23 cellular contexts compared by ENCODE assay signal in genomic region chr3:171932153-171932567, GRCh38.
A peak's percentile ranks its signal among the peaks of the same experiment; 100 is the strongest.
DNase-seq lines count a peak whose midpoint lies in the region; ATAC-seq and TF ChIP-seq lines count a peak whose summit lies in the region.
"Had no signal": no experiment of that assay in that cellular context is flagged by ENCODE, and none has a peak within 500 bp of the region (broad histone marks: within the 10 kb centered on the region; RNA-seq: fewer than 3 reads in every experiment).

No MANE protein-coding gene starts in this region.

- H3K27me3 ChIP-seq in HL-60 (ENCODE audit: insufficient read depth, poor library complexity, severe bottlenecking) (no peaks in the 10 kb centered on the region), hepatocyte (no peaks in the 10 kb centered on the region), skeletal muscle tissue (ENCODE audit: control insufficient read depth in 3 of 3, insufficient read depth in 3 of 3, low read length in 3 of 3) (no peaks in the 10 kb centered on the region)
- H3K27me3 ChIP-seq: ascending aorta, dorsolateral prefrontal cortex, ovary had no signal

- H3K9me3 ChIP-seq in hepatocyte (ENCODE audit: low read depth) (no peaks in the 10 kb centered on the region), skeletal muscle tissue (ENCODE audit: control insufficient read depth in 3 of 3, low read length in 3 of 3) (peaks cover 0 to 2% (median 0%) of the 10 kb centered on the region in 3 donors)
- H3K9me3 ChIP-seq: ascending aorta, ovary had no signal

- H2AFZ ChIP-seq in hepatocyte, result peak overlapping the region; percentile 45

- no peak overlapping the region; the same call in 1 of the 2 replicates for H3K4me3 ChIP-seq in HL-60 (replicated peaks; ENCODE audit: insufficient read depth, low read length)
- no peak overlapping the region for H3K4me3 ChIP-seq in hepatocyte
- peak overlapping the region in 2 of 3 donors; percentile 35 to 38 for H3K4me3 ChIP-seq in skeletal muscle tissue (ENCODE audit: low read length in 3 of 3)
- H3K4me3 ChIP-seq: ascending aorta, dorsolateral prefrontal cortex, ovary had no signal

- no peaks in the 10 kb centered on the region for H4K20me1 ChIP-seq in hepatocyte (ENCODE audit: insufficient read depth, poor library complexity, severe bottlenecking)

- no peak for ATAC-seq in GM18907 (IDR thresholded peaks at IDR 0.05; ENCODE audit: unreplicated experiment)
- ATAC-seq: activated naive CD4-positive, alpha-beta T cell treated with anti-CD3 and anti-CD28 coated beads, Interleukin-2, amount 50 U/mL, for 72 hours; activated T-helper 17 cell treated with anti-CD3 and anti-CD28 coated beads, Interleukin-2, amount 50 U/mL, for 72 hours; HCT116; naive thymus-derived CD4-positive, alpha-beta T cell; WTC11 had no signal

- peak overlapping the region; percentile 51 for H3K4me2 ChIP-seq in hepatocyte

- H3K36me3 ChIP-seq in hepatocyte (replicated peaks; ENCODE audit: insufficient read depth, low read depth) (no peaks in the 10 kb centered on the region), skeletal muscle tissue (ENCODE audit: control insufficient read depth in 3 of 3, insufficient read depth in 3 of 3, low read length in 3 of 3) (no peaks in the 10 kb centered on the region)
- H3K36me3 ChIP-seq: ascending aorta, ovary had no signal

- TF ChIP-seq CTCF in HL-60 (IDR thresholded peaks at IDR 0.05; ENCODE audit: insufficient read depth, low read length) (no peak), hepatocyte (IDR thresholded peaks at IDR 0.05; ENCODE audit: poor library complexity) (no peak)

- H3K79me2 ChIP-seq in hepatocyte, result no peaks in the 10 kb centered on the region

- 68% methylated on average over 9 of the region's 9 CpGs for WGBS in hepatocyte (ENCODE audit: low lambda C conversion rate, missing lambda C conversion rate)

- no peak overlapping the region for H3K9ac ChIP-seq in skeletal muscle tissue (ENCODE audit: low read depth in 1 of 3, low read length in 3 of 3)

- H3K27ac ChIP-seq in HL-60 (replicated peaks) (peak overlapping the region; percentile 47), hepatocyte (peak overlapping the region; percentile 1), skeletal muscle tissue (ENCODE audit: low read depth, low read length) (no peak overlapping the region)
- H3K27ac ChIP-seq: ascending aorta, dorsolateral prefrontal cortex, ovary had no signal

- DNase-seq in HL-60 (ENCODE audit: low read depth in 1 of 2, low spot score in 1 of 2) (peak; percentile 13 to 59), NOMO-1 treated with DMSO at 0.1 percent for 48 hours (lab: John Stamatoyannopoulos, UW; ENCODE audit: unreplicated experiment) (peak; percentile 66), hepatocyte (ENCODE audit: low spot score) (no peak), HCEC 1CT (no peak)
- DNase-seq in activated CD4-positive, CD25-positive, alpha-beta regulatory T cell (lab: John Stamatoyannopoulos, UW), result no peak
- DNase-seq: dorsolateral prefrontal cortex; KG1; MM.1S; naive thymus-derived CD4-positive, alpha-beta T cell; NCI-H1694 treated with DMSO at 0.1 percent for 48 hours; NCI-H2171 treated with DMSO at 0.1 percent for 48 hours; NCI-H526 treated with DMSO at 0.1 percent for 48 hours; OCI-M1; ovary; stimulated activated naive CD4-positive, alpha-beta T cell treated with Interleukin-2 at 50 U/mL for 16 hours; T-helper 9 cell had no signal

- H3K4me1 ChIP-seq in hepatocyte (ENCODE audit: insufficient read depth) (peaks cover 4% of the 10 kb centered on the region), skeletal muscle tissue (ENCODE audit: control insufficient read depth in 3 of 3, insufficient read depth in 3 of 3, low read length in 3 of 3) (peaks cover 0 to 5% (median 2%) of the 10 kb centered on the region in 3 donors)
- H3K4me1 ChIP-seq: ascending aorta had no signal

- H3K9me2 ChIP-seq in hepatocyte (replicated peaks; ENCODE audit: insufficient read depth), result no peaks in the 10 kb centered on the region

Comparison
In these comparisons a context has a peak if more than half of its experiments do, and no peak if none do; other contexts are left out.
1. DNase-seq: peak in HL-60 (2 of 2) and NOMO-1 treated with DMSO at 0.1 percent for 48 hours (single experiment); none in hepatocyte (single experiment), activated CD4-positive, CD25-positive, alpha-beta regulatory T cell (0 of 4) and HCEC 1CT (single experiment).
2. H3K4me3 ChIP-seq: peak in skeletal muscle tissue (2 of 3); none in HL-60 (single experiment) and hepatocyte (single experiment).